ENCODE assay signal across 8 cellular contexts in the genomic region with DNA sequence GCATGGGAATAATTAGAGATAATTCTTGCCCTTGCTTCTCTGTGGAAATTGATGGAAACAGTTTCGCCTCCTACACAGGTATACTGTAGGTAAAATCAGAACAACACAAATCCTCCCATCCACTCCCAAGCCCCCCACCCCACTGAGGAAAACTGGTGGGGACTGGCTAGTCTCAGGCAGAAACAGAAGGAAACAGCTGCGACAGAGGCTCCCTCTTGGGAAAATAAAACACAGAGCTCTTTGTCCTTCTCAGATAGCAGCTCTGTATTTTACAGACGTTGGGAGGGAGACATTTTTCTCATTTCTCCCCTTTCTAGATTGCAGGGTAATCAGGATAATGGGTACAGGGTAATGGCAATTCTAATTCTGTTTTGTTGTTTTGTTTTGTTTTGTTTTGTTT. TPM values are rescaled to one million over a fixed set of nuclear protein-coding genes. Genes with fewer than 3 reads are reported as not detected.
DNase-seq lines count a peak whose midpoint lies in the region; TF ChIP-seq lines count a peak whose summit lies in the region.

No MANE protein-coding gene starts in this region.

- in situ Hi-C loops in G401 (cut with HindIII; ENCODE audit: low sequenced_read_pairs), result no loop called here

- H3K36me3 Mint-ChIP-seq in activated naive CD4-positive, alpha-beta T cell treated with anti-CD3 and anti-CD28 coated beads, Interleukin-2, amount 10 ng/mL, durations not matched to agents 7 days and 5 days, result peaks cover 66% of the 10 kb centered on the region
- peaks cover 11% of the 10 kb centered on the region for H3K36me3 Mint-ChIP-seq in activated naive CD8-positive, alpha-beta T cell
- H3K36me3 Mint-ChIP-seq in type B pancreatic cell, result no peaks in the 10 kb centered on the region

- TF ChIP-seq CTCF in type B pancreatic cell (conservative IDR thresholded peaks at IDR 0.05), result no peak

- peak overlapping the region; percentile 33 for H3K27ac Mint-ChIP-seq in activated naive CD4-positive, alpha-beta T cell treated with anti-CD3 and anti-CD28 coated beads, Interleukin-2, amount 10 ng/mL, durations not matched to agents 7 days and 5 days
- no peak overlapping the region for H3K27ac Mint-ChIP-seq in activated naive CD8-positive, alpha-beta T cell
- H3K27ac Mint-ChIP-seq in type B pancreatic cell, result peak overlapping the region; percentile 63

- H3K4me3 Mint-ChIP-seq in activated naive CD4-positive, alpha-beta T cell treated with anti-CD3 and anti-CD28 coated beads, Interleukin-2, amount 10 ng/mL, durations not matched to agents 7 days and 5 days, result peak overlapping the region; percentile 60
- H3K4me3 Mint-ChIP-seq in activated naive CD8-positive, alpha-beta T cell, result peak overlapping the region; percentile 77
- H3K4me3 Mint-ChIP-seq in type B pancreatic cell, result peak overlapping the region; percentile 87

- no peak for DNase-seq in activated naive CD4-positive, alpha-beta T cell treated with anti-CD3 and anti-CD28 coated beads, Interleukin-2, amount 10 ng/mL, durations not matched to agents 7 days and 5 days
- no peak for DNase-seq in activated naive CD4-positive, alpha-beta T cell treated with Interleukin-2 at 50 U/mL for 16 hours
- DNase-seq in medulla oblongata (ENCODE audit: extremely low spot score) (peak; percentile 35), type B pancreatic cell (ENCODE audit: extremely low spot score, unreplicated experiment) (no peak), G401 (ENCODE audit: low spot score) (no peak), hypothalamus (lab: John Stamatoyannopoulos, UW) (no peak)
- no peak for DNase-seq in stimulated activated CD4-positive, alpha-beta T cell treated with anti-CD3 and anti-CD28 coated beads, Interleukin-1b, Interleukin-23, amount 100 ng/mL, for 48 hours

- no peaks in the 10 kb centered on the region for H3K9me3 Mint-ChIP-seq in activated naive CD4-positive, alpha-beta T cell treated with anti-CD3 and anti-CD28 coated beads, Interleukin-2, amount 10 ng/mL, durations not matched to agents 7 days and 5 days
- no peaks in the 10 kb centered on the region for H3K9me3 Mint-ChIP-seq in activated naive CD8-positive, alpha-beta T cell (ENCODE audit: low read depth)
- no peaks in the 10 kb centered on the region for H3K9me3 Mint-ChIP-seq in type B pancreatic cell

- CTCF ChIA-PET in activated naive CD4-positive, alpha-beta T cell treated with anti-CD3 and anti-CD28 coated beads, Interleukin-2, amount 10 ng/mL, durations not matched to agents 7 days and 5 days (lab: Charles Lee), result interaction anchor here (1.0 to 1.9 kb wide), 3 partner anchors 75 to 135 kb away, joined by 3 to 4 read pairs (median 3); a partner anchor contains a TSS

- H3K27me3 Mint-ChIP-seq in activated naive CD4-positive, alpha-beta T cell treated with anti-CD3 and anti-CD28 coated beads, Interleukin-2, amount 10 ng/mL, durations not matched to agents 7 days and 5 days, result peaks cover 7% of the 10 kb centered on the region
- no peaks in the 10 kb centered on the region for H3K27me3 Mint-ChIP-seq in activated naive CD8-positive, alpha-beta T cell
- peaks cover 47% of the 10 kb centered on the region for H3K27me3 Mint-ChIP-seq in type B pancreatic cell

- H3K4me1 Mint-ChIP-seq in activated naive CD4-positive, alpha-beta T cell treated with anti-CD3 and anti-CD28 coated beads, Interleukin-2, amount 10 ng/mL, durations not matched to agents 7 days and 5 days, result peaks cover 26% of the 10 kb centered on the region
- H3K4me1 Mint-ChIP-seq in activated naive CD8-positive, alpha-beta T cell (ENCODE audit: low read depth), result peaks cover 19% of the 10 kb centered on the region
- H3K4me1 Mint-ChIP-seq in type B pancreatic cell (ENCODE audit: unreplicated experiment), result peaks cover 4% of the 10 kb centered on the region

RNA-seq across cellular contexts. Expression of a gene that starts 1.1 kb away (rescaled TPM):
- 14.3 and 17.1 TPM in 2 replicates for total RNA-seq in type B pancreatic cell (ENCODE audit: low replicate concordance)
- 0.24 TPM in 1 of 2 replicates, not detected in the other for total RNA-seq in G401 (2014; rRNA removed; shearing (Covaris generic))

RNA-seq across cellular contexts. Expression of a gene that starts 15.2 kb away (rescaled TPM):
- 5.2 and 6.6 TPM in 2 replicates for total RNA-seq in type B pancreatic cell (ENCODE audit: low replicate concordance)
- total RNA-seq in G401 (2014; rRNA removed; shearing (Covaris generic)), result 12.3 and 15.0 TPM in 2 replicates

Comparison
In these comparisons a context has a peak if more than half of its experiments do, and no peak if none do; other contexts are left out.
1. RNA of a gene that starts 1.1 kb away (total RNA-seq): 14.3 to 17.1 TPM in type B pancreatic cell; 0.24 TPM in G401; every median in the first group is over 10 times any median in the second.
2. Peak in every context shown above with its lines, with median percentiles within 50 percentile points of each other: H3K4me3 Mint-ChIP-seq.